In genomic region chr1:86515597-86515996, GRCh38 we compare ENCODE assay signal across 9 cellular contexts. TPM values are rescaled to one million over a fixed set of nuclear protein-coding genes. Genes with fewer than 3 reads are reported as not detected.
DNase-seq lines count a peak whose midpoint lies in the region; ATAC-seq and TF ChIP-seq lines count a peak whose summit lies in the region.
"Had no signal": no experiment of that assay in that cellular context is flagged by ENCODE, and none has a peak within 500 bp of the region (broad histone marks: within the 10 kb centered on the region; RNA-seq: fewer than 3 reads in every experiment).

No MANE protein-coding gene starts in this region.

- DNase-seq in left ventricle myocardium inferior (no peak), Right ventricle myocardium superior (no peak), RPMI7951 (ENCODE audit: low read depth) (peak; percentile 49), foreskin keratinocyte (no peak), AG08396 (ENCODE audit: low spot score) (no peak)
- no peak for DNase-seq in stimulated activated naive CD4-positive, alpha-beta T cell treated with Interleukin-2 at 50 U/mL for 16 hours (lab: John Stamatoyannopoulos, UW)

- no peak overlapping the region for H3K4me3 ChIP-seq in left ventricle myocardium inferior

- H3K27ac ChIP-seq in left ventricle myocardium inferior (replicated peaks) (no peak overlapping the region), foreskin keratinocyte (no peak overlapping the region)
- H3K27ac ChIP-seq: HL-60 had no signal

- no peaks in the 10 kb centered on the region for H3K36me3 ChIP-seq in left ventricle myocardium inferior

- H3K27me3 ChIP-seq in left ventricle myocardium inferior (ENCODE audit: low read depth) = no peaks in the 10 kb centered on the region
- H3K27me3 ChIP-seq in foreskin keratinocyte = no peaks in the 10 kb centered on the region

- no peaks in the 10 kb centered on the region for H3K9me3 ChIP-seq in left ventricle myocardium inferior (replicated peaks)

- ATAC-seq in Right ventricle myocardium superior (ENCODE audit: poor library complexity) (no peak), foreskin keratinocyte (peak; percentile 47), HG02571 (IDR thresholded peaks at IDR 0.05; ENCODE audit: unreplicated experiment) (no peak), HG02798 (IDR thresholded peaks at IDR 0.05; ENCODE audit: poor library complexity, unreplicated experiment) (no peak)

- intact Hi-C loops in left ventricle myocardium inferior (cut with micrococcal nuclease) = no loop called here
- intact Hi-C loops in Right ventricle myocardium superior (cut with DNase I) = no loop called here

- H3K4me1 ChIP-seq in left ventricle myocardium inferior (no peaks in the 10 kb centered on the region), foreskin keratinocyte (peaks cover 13% of the 10 kb centered on the region)

- TF ChIP-seq CTCF in left ventricle myocardium inferior (IDR thresholded peaks at IDR 0.05; ENCODE audit: borderline replicate concordance) = peak; percentile 38
- TF ChIP-seq CTCF in foreskin keratinocyte (conservative IDR thresholded peaks at IDR 0.05) = peak; percentile 67

RNA-seq across cellular contexts. Expression of gene CLCA4, which starts 31.3 kb away (rescaled TPM):
- 0.27 TPM for total RNA-seq in left ventricle myocardium inferior
- total RNA-seq in Right ventricle myocardium superior = not detected
- total RNA-seq in RPMI7951 (2014; rRNA removed; shearing (Covaris generic)) = not detected in 2 replicates
- total RNA-seq in foreskin keratinocyte = 0.07 TPM in 1 of 2 replicates, not detected in the other
- polyA plus RNA-seq in foreskin keratinocyte = 0.01 TPM in 1 of 2 replicates, not detected in the other

RNA-seq across cellular contexts. Expression of gene CLCA1, which starts 46.9 kb away (rescaled TPM):
- total RNA-seq in left ventricle myocardium inferior (0.05 TPM), Right ventricle myocardium superior (not detected), foreskin keratinocyte (not detected in 2 replicates)
- total RNA-seq in RPMI7951 (2014; rRNA removed; shearing (Covaris generic)) = not detected in 2 replicates
- polyA plus RNA-seq in foreskin keratinocyte = not detected in 2 replicates
